8 cellular contexts compared by ENCODE assay signal in the genomic region with DNA sequence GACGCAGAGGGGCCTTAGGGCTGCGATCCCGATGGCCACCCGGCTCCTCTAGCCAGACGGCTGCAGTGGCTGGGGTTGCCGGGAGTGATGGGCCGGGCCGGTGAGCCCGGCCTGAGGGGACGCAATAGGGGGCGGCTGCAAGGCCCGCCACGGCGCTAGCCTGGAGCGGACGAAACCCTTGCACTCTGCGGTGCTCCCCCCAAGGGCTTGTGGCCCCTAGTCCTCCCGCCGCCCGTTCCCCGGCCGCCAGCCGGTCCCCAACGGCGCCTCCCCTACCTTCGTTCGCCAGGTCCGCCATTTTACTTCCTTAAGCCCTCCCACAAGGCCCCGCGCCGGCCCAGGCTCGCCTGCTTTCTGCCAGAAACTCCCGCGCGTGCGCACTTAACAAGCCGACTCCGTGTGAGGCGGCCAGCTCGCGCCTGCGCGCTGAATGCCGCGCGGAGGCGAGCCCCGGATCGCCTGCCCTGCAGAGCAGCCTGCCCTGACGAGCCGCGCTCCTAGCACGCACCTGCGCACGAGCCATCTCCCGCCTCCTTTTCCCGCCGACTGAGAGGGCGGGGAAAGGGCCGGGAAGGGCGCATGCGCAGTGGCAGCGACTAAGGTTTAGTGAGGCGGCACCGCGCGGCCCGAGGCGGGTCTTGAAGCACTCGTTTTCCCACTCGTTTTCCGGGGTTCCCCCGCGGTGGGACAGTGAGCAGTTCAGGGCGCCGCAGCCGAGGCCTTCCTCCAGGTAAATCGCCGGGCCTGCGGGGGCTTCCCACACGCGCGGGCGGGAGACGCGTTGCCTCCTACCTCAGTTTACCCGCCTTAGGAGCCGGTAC.
A peak's percentile ranks its signal among the peaks of the same experiment; 100 is the strongest.
DNase-seq lines count a peak whose midpoint lies in the region; ATAC-seq lines count a peak whose summit lies in the region.

A gene with protein sequence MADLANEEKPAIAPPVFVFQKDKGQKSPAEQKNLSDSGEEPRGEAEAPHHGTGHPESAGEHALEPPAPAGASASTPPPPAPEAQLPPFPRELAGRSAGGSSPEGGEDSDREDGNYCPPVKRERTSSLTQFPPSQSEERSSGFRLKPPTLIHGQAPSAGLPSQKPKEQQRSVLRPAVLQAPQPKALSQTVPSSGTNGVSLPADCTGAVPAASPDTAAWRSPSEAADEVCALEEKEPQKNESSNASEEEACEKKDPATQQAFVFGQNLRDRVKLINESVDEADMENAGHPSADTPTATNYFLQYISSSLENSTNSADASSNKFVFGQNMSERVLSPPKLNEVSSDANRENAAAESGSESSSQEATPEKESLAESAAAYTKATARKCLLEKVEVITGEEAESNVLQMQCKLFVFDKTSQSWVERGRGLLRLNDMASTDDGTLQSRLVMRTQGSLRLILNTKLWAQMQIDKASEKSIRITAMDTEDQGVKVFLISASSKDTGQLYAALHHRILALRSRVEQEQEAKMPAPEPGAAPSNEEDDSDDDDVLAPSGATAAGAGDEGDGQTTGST (minus strand): TSS at position 356 of the 821 bp plus-strand sequence. CDS start 58 bp downstream, at position 298.

- peak; percentile 99 for DNase-seq in Ammon's horn (ENCODE audit: low spot score)
- peak; percentile 99 for DNase-seq in GM19238 (ENCODE audit: insufficient read length, low spot score)
- DNase-seq in NCI-H524 (lab: John Stamatoyannopoulos, UW): peak; percentile 99 to 100
- peak; percentile 97 to 99 for DNase-seq in activated CD4-positive, alpha-beta T cell treated with anti-CD3 and anti-CD28 coated beads for 4 hours
- peak; percentile 99 for DNase-seq in kidney tubule cell (ENCODE audit: low spot score)
- peak; percentile 95 to 97 (median 96) for DNase-seq in stimulated activated CD4-positive, alpha-beta T cell treated with anti-CD3 and anti-CD28 coated beads, Interleukin-1b, Interleukin-23, amount 100 ng/mL, for 24 hours (ENCODE audit: low read depth in 4 of 4, low spot score in 1 of 4)

- peak; percentile 90 for ATAC-seq in HG03442 (IDR thresholded peaks at IDR 0.05; ENCODE audit: unreplicated experiment)

- peak within 1 kb of the TSS; percentile 85 for H3K27ac ChIP-seq in cingulate gyrus (ENCODE audit: low read depth, low read length)

Comparison
In these comparisons a context has a peak if more than half of its experiments do, and no peak if none do; other contexts are left out.
1. Peak in every context shown above with its lines: DNase-seq, ATAC-seq and H3K27ac ChIP-seq.